In the genomic region with DNA sequence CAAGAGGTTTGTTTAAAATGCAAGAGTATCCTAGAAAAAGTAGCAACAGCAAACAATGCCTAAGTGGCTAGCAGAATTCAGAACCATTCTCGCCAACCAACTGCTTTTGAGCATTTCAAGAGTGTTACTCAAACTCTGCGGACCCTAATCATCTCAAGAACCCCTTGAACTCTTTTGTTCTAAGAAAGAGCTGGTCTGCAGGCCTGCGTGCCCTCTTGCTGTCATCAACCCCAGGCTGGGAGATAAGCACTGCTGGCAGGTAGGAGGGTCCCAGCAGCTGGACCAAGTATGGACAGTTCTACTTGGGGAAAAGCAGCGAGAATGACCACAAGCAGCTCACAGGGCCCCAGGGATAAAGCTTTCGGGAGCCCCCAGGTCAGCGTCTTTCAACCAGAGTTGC, we compare ENCODE assay signal across 19 cellular contexts. TPM values are rescaled to one million over a fixed set of nuclear protein-coding genes. Genes with fewer than 3 reads are reported as not detected.
DNase-seq lines count a peak whose midpoint lies in the region; ATAC-seq and TF ChIP-seq lines count a peak whose summit lies in the region.
"Had no signal": no experiment of that assay in that cellular context is flagged by ENCODE, and none has a peak within 500 bp of the region (broad histone marks: within the 10 kb centered on the region; RNA-seq: fewer than 3 reads in every experiment).

No MANE protein-coding gene starts in this region.

- H3K36me3 ChIP-seq in Caco-2 (ENCODE audit: control insufficient read depth, insufficient read depth, low read length) = no peaks in the 10 kb centered on the region
- no peaks in the 10 kb centered on the region for H3K36me3 ChIP-seq in neural progenitor cell
- H3K36me3 ChIP-seq: ascending aorta had no signal

- H3F3A ChIP-seq in neural progenitor cell (ENCODE audit: low read depth) = peaks cover 20% of the 10 kb centered on the region

- peaks cover 70% of the 10 kb centered on the region for H3K4me1 Mint-ChIP-seq in Caco-2 (ENCODE audit: low read depth, unreplicated experiment)
- peaks cover 38% of the 10 kb centered on the region for H3K4me1 Mint-ChIP-seq in glutamatergic neuron (ENCODE audit: low read depth, unreplicated experiment)
- H3K4me1 Mint-ChIP-seq in neural progenitor cell = peaks cover 73% of the 10 kb centered on the region
- H3K4me1 Mint-ChIP-seq: CD8-positive, alpha-beta memory T cell; memory B cell had no signal

- H3K4me1 ChIP-seq in Caco-2 (peaks cover 64% of the 10 kb centered on the region), neural progenitor cell (peaks cover 67% of the 10 kb centered on the region)
- H3K4me1 ChIP-seq: ascending aorta had no signal

- ATAC-seq in GM21447 (IDR thresholded peaks at IDR 0.05; ENCODE audit: unreplicated experiment) = no peak
- ATAC-seq: activated CD8-positive, alpha-beta T cell treated with anti-CD3 and anti-CD28 coated beads, Interleukin-2, amount 10 ng/mL, durations not matched to agents 7 days and 5 days had no signal

- H3K36me3 Mint-ChIP-seq in Caco-2 (ENCODE audit: insufficient read depth, unreplicated experiment) = peaks cover 32% of the 10 kb centered on the region
- no peaks in the 10 kb centered on the region for H3K36me3 Mint-ChIP-seq in glutamatergic neuron (ENCODE audit: unreplicated experiment)
- no peaks in the 10 kb centered on the region for H3K36me3 Mint-ChIP-seq in neural progenitor cell
- H3K36me3 Mint-ChIP-seq: CD8-positive, alpha-beta memory T cell; memory B cell had no signal

- no peak overlapping the region for H2AFZ ChIP-seq in neural progenitor cell (replicated peaks)

- DNase-seq in Caco-2 = no peak
- DNase-seq in RWPE1 (ENCODE audit: low spot score) = no peak
- no peak for DNase-seq in glutamatergic neuron
- DNase-seq in neural progenitor cell (ENCODE audit: low spot score) = peak; percentile 20
- no peak for DNase-seq in caudate nucleus (lab: John Stamatoyannopoulos, UW)
- DNase-seq in NCI-H2081 (lab: John Stamatoyannopoulos, UW) = no peak
- no peak for DNase-seq in NCI-H146 (lab: John Stamatoyannopoulos, UW)
- DNase-seq: activated CD8-positive, alpha-beta T cell treated with anti-CD3 and anti-CD28 coated beads, Interleukin-2, amount 10 ng/mL, durations not matched to agents 7 days and 5 days; activated naive CD4-positive, alpha-beta T cell treated with anti-CD3 and anti-CD28 coated beads, Interleukin-2, amount 50 U/mL, for 16 hours; activated T-cell treated with anti-CD3 and anti-CD28 coated beads, Interleukin-2, amount 50 U/mL, for 24 hours; CD8-positive, alpha-beta memory T cell; NCI-H1092; retina; stimulated activated CD4-positive, alpha-beta T cell treated with anti-CD3 and anti-CD28 coated beads, Interleukin-12 subunit alpha, Interleukin-12 subunit beta, amount 100 ng/mL, for 4 hours; stimulated activated CD8-positive, alpha-beta memory T cell treated with anti-CD3 and anti-CD28 coated beads, Interleukin-4, amount 100 ng/mL, for 48 hours; T-helper 9 cell had no signal

- H3K9me3 ChIP-seq in Caco-2 = no peaks in the 10 kb centered on the region
- no peaks in the 10 kb centered on the region for H3K9me3 ChIP-seq in neural progenitor cell (ENCODE audit: low read depth)
- H3K9me3 ChIP-seq: ascending aorta had no signal

- H3K4me3 ChIP-seq in Caco-2 (ENCODE audit: low read depth, low read length) (no peak overlapping the region), neural progenitor cell (no peak overlapping the region)
- H3K4me3 ChIP-seq: ascending aorta had no signal

- H3K9ac ChIP-seq in neural progenitor cell = no peak overlapping the region

- H3K4me3 Mint-ChIP-seq in Caco-2 (ENCODE audit: unreplicated experiment) (peak overlapping the region; percentile 39), glutamatergic neuron (ENCODE audit: unreplicated experiment) (peak overlapping the region; percentile 20), neural progenitor cell (no peak overlapping the region)
- H3K4me3 Mint-ChIP-seq: activated CD8-positive, alpha-beta T cell treated with anti-CD3 and anti-CD28 coated beads, Interleukin-2, amount 10 ng/mL, durations not matched to agents 7 days and 5 days; activated T-cell treated with anti-CD3 and anti-CD28 coated beads, Interleukin-2, amount 50 U/mL, for 24 hours; CD8-positive, alpha-beta memory T cell; memory B cell had no signal

- H3K27me3 Mint-ChIP-seq in Caco-2 (ENCODE audit: insufficient read depth, unreplicated experiment) (no peaks in the 10 kb centered on the region), glutamatergic neuron (ENCODE audit: unreplicated experiment) (peaks cover 6% of the 10 kb centered on the region), neural progenitor cell (ENCODE audit: insufficient read depth, low read depth) (peaks cover 3% of the 10 kb centered on the region)
- H3K27me3 Mint-ChIP-seq: activated T-cell treated with anti-CD3 and anti-CD28 coated beads, Interleukin-2, amount 50 U/mL, for 24 hours; memory B cell had no signal

- POLR2A ChIA-PET in Caco-2 (lab: Charles Lee) = no interaction called here
- POLR2A ChIA-PET in RWPE1 (lab: Yijun Ruan, JAX; ENCODE audit: low non-redundant PET) = no interaction called here

- H3K4me2 ChIP-seq in neural progenitor cell = peak overlapping the region; percentile 45

- intact Hi-C loops in Caco-2 (cut with micrococcal nuclease; ENCODE audit: unreplicated experiment) = loop anchor here (1.0 to 10.0 kb wide), 2 partner anchors 16 to 353 kb away; no protein-coding TSS in a partner anchor

- H4K20me1 ChIP-seq in neural progenitor cell (ENCODE audit: low read depth) = peaks cover 85% of the 10 kb centered on the region

- CTCF ChIA-PET in Caco-2 (lab: Charles Lee) (interaction anchor here (1.0 kb wide), 1 partner anchor 17 kb away, joined by 5 read pairs; no protein-coding TSS in a partner anchor), RWPE1 (lab: Yijun Ruan, JAX) (interaction anchor here (0.7 kb wide), 1 partner anchor 340 kb away, joined by 5 read pairs; no protein-coding TSS in a partner anchor)

- no TSS peak for BruUV-seq in Caco-2 (replicated peaks; lab: Mats Ljungman, UMichigan)

- H3K27me3 ChIP-seq in Caco-2 (replicated peaks; ENCODE audit: control insufficient read depth, insufficient read depth, low read length) = no peaks in the 10 kb centered on the region
- H3K27me3 ChIP-seq in neural progenitor cell = no peaks in the 10 kb centered on the region
- H3K27me3 ChIP-seq: ascending aorta had no signal

- H3K27ac ChIP-seq in RWPE1 (peak overlapping the region; percentile 34), neural progenitor cell (peak overlapping the region; percentile 5), caudate nucleus (ENCODE audit: low read depth, low read length) (no peak overlapping the region)
- H3K27ac ChIP-seq: ascending aorta had no signal

- peaks cover 92% of the 10 kb centered on the region for H3K79me2 ChIP-seq in neural progenitor cell (ENCODE audit: low read depth)

- H3K27ac Mint-ChIP-seq in Caco-2 (ENCODE audit: unreplicated experiment) (peak overlapping the region; percentile 59), glutamatergic neuron (ENCODE audit: unreplicated experiment) (no peak overlapping the region), neural progenitor cell (peak overlapping the region; percentile 59)
- H3K27ac Mint-ChIP-seq: activated CD8-positive, alpha-beta T cell treated with anti-CD3 and anti-CD28 coated beads, Interleukin-2, amount 10 ng/mL, durations not matched to agents 7 days and 5 days; activated T-cell treated with anti-CD3 and anti-CD28 coated beads, Interleukin-2, amount 50 U/mL, for 24 hours; CD8-positive, alpha-beta memory T cell; memory B cell had no signal

- H3K9me3 Mint-ChIP-seq in Caco-2 (ENCODE audit: unreplicated experiment) (no peaks in the 10 kb centered on the region), glutamatergic neuron (ENCODE audit: unreplicated experiment) (peaks cover 3% of the 10 kb centered on the region), neural progenitor cell (no peaks in the 10 kb centered on the region)
- H3K9me3 Mint-ChIP-seq: activated T-cell treated with anti-CD3 and anti-CD28 coated beads, Interleukin-2, amount 50 U/mL, for 24 hours; memory B cell had no signal

- no peak for TF ChIP-seq CTCF in Caco-2 (IDR thresholded peaks at IDR 0.05; ENCODE audit: insufficient read depth in 1 of 2, low read depth in 1 of 2, low read length in 1 of 2, severe bottlenecking in 1 of 2, unreplicated experiment in 1 of 2)
- TF ChIP-seq CTCF in RWPE1 (conservative IDR thresholded peaks at IDR 0.05; ENCODE audit: low read depth) = no peak
- TF ChIP-seq CTCF in glutamatergic neuron (IDR thresholded peaks at IDR 0.05; ENCODE audit: partially characterized antibody, unreplicated experiment) = no peak
- TF ChIP-seq CTCF in neural progenitor cell (IDR thresholded peaks at IDR 0.05) = no peak

RNA-seq across cellular contexts. Expression of gene MYO10, which starts 38.3 kb away (rescaled TPM):
- 67.6 and 73.3 TPM in 2 replicates for total RNA-seq in Caco-2 (2022)
- 23.1 TPM for total RNA-seq in glutamatergic neuron (ENCODE audit: unreplicated experiment)
- total RNA-seq in neural progenitor cell (ENCODE audit: low replicate concordance) = 39.1 and 59.9 TPM in 2 replicates
- total RNA-seq: activated CD8-positive, alpha-beta T cell treated with anti-CD3 and anti-CD28 coated beads, Interleukin-2, amount 10 ng/mL, durations not matched to agents 7 days and 5 days had no signal
